1 cellular context compared by ENCODE assay signal in genomic region chr16:67112591-67113399, GRCh38.
TF ChIP-seq lines count a peak whose summit lies in the region.

No MANE protein-coding gene starts in this region.

TF ChIP-seq in HepG2, 621 proteins besides CTCF, POLR2A, EP300 and RAD21 (continued from another document and continues in another):
- TF ChIP-seq SAP130 (CRISPR knock-in tag; IDR thresholded peaks at IDR 0.05; ENCODE audit: low read depth) (peak; percentile 66), ZNF30 (CRISPR knock-in tag; IDR thresholded peaks at IDR 0.05) (no peak), ZNF292 (CRISPR knock-in tag; IDR thresholded peaks at IDR 0.05; ENCODE audit: borderline replicate concordance, low read depth) (no peak), HNF4G (IDR thresholded peaks at IDR 0.05; ENCODE audit: borderline replicate concordance, low read depth, low read length) (no peak), HNF4G (CRISPR knock-in tag; IDR thresholded peaks at IDR 0.05; ENCODE audit: borderline replicate concordance, low read depth) (no peak), RFX1 (IDR thresholded peaks at IDR 0.05) (no peak), ZNF296 (CRISPR knock-in tag; conservative IDR thresholded peaks at IDR 0.05) (no peak), XBP1 (CRISPR knock-in tag; IDR thresholded peaks at IDR 0.05) (no peak), TFDP2 (CRISPR knock-in tag; IDR thresholded peaks at IDR 0.05) (no peak), MLLT10 (CRISPR knock-in tag; IDR thresholded peaks at IDR 0.05) (no peak), SNAI1 (CRISPR knock-in tag; IDR thresholded peaks at IDR 0.05; ENCODE audit: borderline replicate concordance) (no peak), ZMAT3 (CRISPR knock-in tag; conservative IDR thresholded peaks at IDR 0.05) (0 out of 2 replicates have a peak, but pooled peaks have one; percentile 15), HMGXB4 (CRISPR knock-in tag; IDR thresholded peaks at IDR 0.05; ENCODE audit: borderline replicate concordance in 1 of 2, low read depth in 1 of 2) (0 out of 4 replicates have a peak, but pooled peaks have one; percentile 3 to 5), ZNF530 (CRISPR knock-in tag; IDR thresholded peaks at IDR 0.05; ENCODE audit: low read depth) (no peak), GRHL1 (CRISPR knock-in tag; conservative IDR thresholded peaks at IDR 0.05) (no peak), SP5 (CRISPR knock-in tag; IDR thresholded peaks at IDR 0.05; ENCODE audit: borderline replicate concordance, low read depth) (no peak), CREM (IDR thresholded peaks at IDR 0.05) (no peak), CREM (CRISPR knock-in tag; IDR thresholded peaks at IDR 0.05) (no peak), ARID5B (CRISPR knock-in tag; IDR thresholded peaks at IDR 0.05) (peak; percentile 44), PBX3 (CRISPR knock-in tag; IDR thresholded peaks at IDR 0.05; ENCODE audit: borderline replicate concordance) (no peak), AGO2 (optimal IDR thresholded peaks at IDR 0.05; ENCODE audit: low read depth, low read length) (peak; percentile 26), FOXP1 (IDR thresholded peaks at IDR 0.05) (no peak), FOXP1 (CRISPR knock-in tag; IDR thresholded peaks at IDR 0.05) (peak; percentile 68), NR2F6 (IDR thresholded peaks at IDR 0.05) (no peak), NR2F6 (CRISPR knock-in tag; IDR thresholded peaks at IDR 0.05) (peak; percentile 26; the same call in 1 of the 2 replicates), EHMT2 (IDR thresholded peaks at IDR 0.05; ENCODE audit: borderline replicate concordance, low read depth, low read length) (no peak), MIER2 (CRISPR knock-in tag; IDR thresholded peaks at IDR 0.05) (no peak), ZSCAN12 (CRISPR knock-in tag; IDR thresholded peaks at IDR 0.05) (no peak), KMT2B (CRISPR knock-in tag; IDR thresholded peaks at IDR 0.05) (no peak), ZFX (CRISPR knock-in tag; IDR thresholded peaks at IDR 0.05; ENCODE audit: low read depth) (0 out of 2 replicates have a peak, but pooled peaks have one; percentile 4), TAF1 (CRISPR knock-in tag; IDR thresholded peaks at IDR 0.05) (no peak), SUZ12 (IDR thresholded peaks at IDR 0.05; ENCODE audit: low read depth, low read length) (no peak), BATF2 (CRISPR knock-in tag; IDR thresholded peaks at IDR 0.05) (no peak), ZFP62 (CRISPR knock-in tag; IDR thresholded peaks at IDR 0.05) (no peak), SRSF9 (IDR thresholded peaks at IDR 0.05; ENCODE audit: borderline replicate concordance, insufficient read depth, low read depth, low read length, poor library complexity, severe bottlenecking) (no peak), SOX5 (CRISPR knock-in tag; IDR thresholded peaks at IDR 0.05; ENCODE audit: borderline replicate concordance) (no peak), REL (CRISPR knock-in tag; conservative IDR thresholded peaks at IDR 0.05) (no peak), ZNF230 (CRISPR knock-in tag; IDR thresholded peaks at IDR 0.05) (no peak), MAX (IDR thresholded peaks at IDR 0.05) (no peak), ZNF740 (CRISPR knock-in tag; IDR thresholded peaks at IDR 0.05) (no peak), TBX2 (CRISPR knock-in tag; IDR thresholded peaks at IDR 0.05; ENCODE audit: borderline replicate concordance) (peak; percentile 48), ZNF205 (CRISPR knock-in tag; IDR thresholded peaks at IDR 0.05) (no peak), PHF20 (CRISPR knock-in tag; IDR thresholded peaks at IDR 0.05) (no peak), FOXA3 (CRISPR knock-in tag; IDR thresholded peaks at IDR 0.05) (0 out of 2 replicates have a peak, but pooled peaks have one; percentile 38), MEIS2 (CRISPR knock-in tag; IDR thresholded peaks at IDR 0.05) (no peak), FOSL2 (CRISPR knock-in tag; IDR thresholded peaks at IDR 0.05) (peak; percentile 7; the same call in 1 of the 2 replicates), SOX13 (IDR thresholded peaks at IDR 0.05) (no peak), SOX13 (CRISPR knock-in tag; conservative IDR thresholded peaks at IDR 0.05 in 1 of 2, IDR thresholded peaks at IDR 0.05 in 1 of 2) (0 out of 4 replicates have a peak, but pooled peaks of 1 of the 2 experiments have one; percentile 21), TBX3 (IDR thresholded peaks at IDR 0.05; ENCODE audit: borderline replicate concordance) (no peak), ZNF574 (CRISPR knock-in tag; IDR thresholded peaks at IDR 0.05) (no peak), ZUFSP (CRISPR knock-in tag; IDR thresholded peaks at IDR 0.05; ENCODE audit: borderline replicate concordance) (no peak), DPF2 (CRISPR knock-in tag; IDR thresholded peaks at IDR 0.05; ENCODE audit: borderline replicate concordance, low read depth) (0 out of 2 replicates have a peak, but pooled peaks have one; percentile 15), ELF3 (CRISPR knock-in tag; IDR thresholded peaks at IDR 0.05) (peak; percentile 90)
